ENCODE assay signal across 13 cellular contexts in genomic region chr7:158760936-158761335, GRCh38. TPM values are rescaled to one million over a fixed set of nuclear protein-coding genes. Genes with fewer than 3 reads are reported as not detected.
A peak's percentile ranks its signal among the peaks of the same experiment; 100 is the strongest.
DNase-seq lines count a peak whose midpoint lies in the region; ATAC-seq and TF ChIP-seq lines count a peak whose summit lies in the region.
"Had no signal": no experiment of that assay in that cellular context is flagged by ENCODE, and none has a peak within 500 bp of the region (broad histone marks: within the 10 kb centered on the region; RNA-seq: fewer than 3 reads in every experiment).

No MANE protein-coding gene starts in this region.

- H3K4me3 ChIP-seq in Loucy (ENCODE audit: low read length, poor library complexity, severe bottlenecking) (no peak overlapping the region), cardiac fibroblast (replicated peaks in 1 of 2; ENCODE audit: low read depth in 2 of 2, low read length in 2 of 2) (no peak overlapping the region), neural progenitor cell (no peak overlapping the region)
- H3K4me3 ChIP-seq in effector memory CD4-positive, alpha-beta T cell (ENCODE audit: insufficient read depth, low read depth, low read length, poor library complexity, severe bottlenecking) = no peak overlapping the region
- H3K4me3 ChIP-seq: esophagus squamous epithelium, SJSA1 had no signal

- no peaks in the 10 kb centered on the region for H4K20me1 ChIP-seq in Loucy (ENCODE audit: insufficient read depth, low read length, poor library complexity, severe bottlenecking)
- H4K20me1 ChIP-seq in neural progenitor cell (ENCODE audit: low read depth) = no peaks in the 10 kb centered on the region

- no peaks in the 10 kb centered on the region for H3K4me1 Mint-ChIP-seq in Calu3 (ENCODE audit: low read depth, unreplicated experiment)
- no peaks in the 10 kb centered on the region for H3K4me1 Mint-ChIP-seq in neural progenitor cell
- H3K4me1 Mint-ChIP-seq: activated B cell treated with CpG ODN at 0.5 μM for 24 hours, brain had no signal

- no peaks in the 10 kb centered on the region for H3K9me2 ChIP-seq in Loucy (replicated peaks; ENCODE audit: low read depth, low read length)

- H3F3A ChIP-seq in Loucy (ENCODE audit: low read depth) (no peaks in the 10 kb centered on the region), neural progenitor cell (ENCODE audit: low read depth) (no peaks in the 10 kb centered on the region)

- no peaks in the 10 kb centered on the region for H3K79me2 ChIP-seq in Loucy (ENCODE audit: insufficient read depth, low read length)
- no peaks in the 10 kb centered on the region for H3K79me2 ChIP-seq in neural progenitor cell (ENCODE audit: low read depth)

- H3K4me1 ChIP-seq in Loucy (ENCODE audit: insufficient read depth, low read length, poor library complexity, severe bottlenecking) = no peaks in the 10 kb centered on the region
- H3K4me1 ChIP-seq in neural progenitor cell = no peaks in the 10 kb centered on the region
- no peaks in the 10 kb centered on the region for H3K4me1 ChIP-seq in effector memory CD4-positive, alpha-beta T cell (ENCODE audit: control insufficient read depth, insufficient read depth, low read length, poor library complexity, severe bottlenecking)
- H3K4me1 ChIP-seq: esophagus squamous epithelium, SJSA1 had no signal

- peak; percentile 19 for DNase-seq in Calu3
- no peak for DNase-seq in cardiac fibroblast (ENCODE audit: low read depth in 2 of 2)
- DNase-seq in neural progenitor cell (ENCODE audit: low spot score) = no peak
- no peak for DNase-seq in effector memory CD4-positive, alpha-beta T cell
- no peak for DNase-seq in effector CD8-positive, alpha-beta T cell (lab: John Stamatoyannopoulos, UW)
- DNase-seq: activated B cell treated with CpG ODN at 0.5 μM for 24 hours, esophagus squamous epithelium, NCI-H774 had no signal

- H3K9me3 ChIP-seq in Loucy (ENCODE audit: insufficient read depth, low read depth, low read length) = no peaks in the 10 kb centered on the region
- no peaks in the 10 kb centered on the region for H3K9me3 ChIP-seq in neural progenitor cell (ENCODE audit: low read depth)
- H3K9me3 ChIP-seq in effector memory CD4-positive, alpha-beta T cell (ENCODE audit: control insufficient read depth, low read length) = no peaks in the 10 kb centered on the region
- H3K9me3 ChIP-seq: esophagus squamous epithelium, SJSA1 had no signal

- H3K9me3 Mint-ChIP-seq in Calu3 (ENCODE audit: low read depth, unreplicated experiment) (no peaks in the 10 kb centered on the region), neural progenitor cell (no peaks in the 10 kb centered on the region)
- H3K9me3 Mint-ChIP-seq: activated B cell treated with CpG ODN at 0.5 μM for 24 hours; activated T-helper 2 cell treated with anti-CD3 and anti-CD28 coated beads, Interferon-gamma antibody, Interleukin-2, Interleukin-4, amounts not matched to agents 10 μg/mL and 5 μg/mL and 100 μg/mL, durations not matched to agents 14 hours and 24 hours and 36 hours; brain had no signal

- ATAC-seq in GM21619 (IDR thresholded peaks at IDR 0.05; ENCODE audit: unreplicated experiment) = no peak

- H3K36me3 Mint-ChIP-seq in Calu3 (ENCODE audit: insufficient read depth, unreplicated experiment) (peaks cover 19% of the 10 kb centered on the region), neural progenitor cell (peaks cover 48% of the 10 kb centered on the region)

- no TSS peak for BruUV-seq in Calu3 (replicated peaks; lab: Mats Ljungman, UMichigan)

- H3K36me3 ChIP-seq in Loucy (ENCODE audit: insufficient read depth, low read length) = peaks cover 81% of the 10 kb centered on the region
- no peaks in the 10 kb centered on the region for H3K36me3 ChIP-seq in neural progenitor cell
- H3K36me3 ChIP-seq in effector memory CD4-positive, alpha-beta T cell (ENCODE audit: control insufficient read depth, insufficient read depth, low read length) = peaks cover 57% of the 10 kb centered on the region

- H3K9ac ChIP-seq in Loucy (ENCODE audit: low read depth, low read length, poor library complexity, severe bottlenecking) (no peak overlapping the region), neural progenitor cell (no peak overlapping the region)

- H3K4me2 ChIP-seq in Loucy (ENCODE audit: low read depth, low read length, poor library complexity, severe bottlenecking) (no peak overlapping the region), neural progenitor cell (no peak overlapping the region)

- no peaks in the 10 kb centered on the region for H3K27me3 Mint-ChIP-seq in Calu3 (ENCODE audit: unreplicated experiment)
- H3K27me3 Mint-ChIP-seq in neural progenitor cell (ENCODE audit: insufficient read depth, low read depth) = no peaks in the 10 kb centered on the region
- H3K27me3 Mint-ChIP-seq: activated B cell treated with CpG ODN at 0.5 μM for 24 hours, brain had no signal

- H3K27me3 ChIP-seq in Loucy (ENCODE audit: insufficient read depth, low read length, poor library complexity, severe bottlenecking) (no peaks in the 10 kb centered on the region), neural progenitor cell (no peaks in the 10 kb centered on the region)
- no peaks in the 10 kb centered on the region for H3K27me3 ChIP-seq in effector memory CD4-positive, alpha-beta T cell (replicated peaks; ENCODE audit: control insufficient read depth, insufficient read depth, low read length, poor library complexity, severe bottlenecking)
- H3K27me3 ChIP-seq: esophagus squamous epithelium, SJSA1 had no signal

- intact Hi-C loops in Calu3 (cut with micrococcal nuclease; ENCODE audit: unreplicated experiment) = no loop called here

- CTCF ChIA-PET in Calu3 (lab: Charles Lee) = no interaction called here

- H2AFZ ChIP-seq in Loucy (ENCODE audit: low read length) = no peak overlapping the region
- H2AFZ ChIP-seq in neural progenitor cell (replicated peaks) = no peak overlapping the region

- H3K27ac ChIP-seq in neural progenitor cell = no peak overlapping the region
- no peak overlapping the region for H3K27ac ChIP-seq in effector memory CD4-positive, alpha-beta T cell (ENCODE audit: insufficient read depth, low read length, poor library complexity, severe bottlenecking)
- H3K27ac ChIP-seq: esophagus squamous epithelium, SJSA1 had no signal

- no peak overlapping the region for H3K27ac Mint-ChIP-seq in Calu3 (ENCODE audit: unreplicated experiment)
- H3K27ac Mint-ChIP-seq in neural progenitor cell = no peak overlapping the region
- H3K27ac Mint-ChIP-seq: activated B cell treated with CpG ODN at 0.5 μM for 24 hours, brain had no signal

- TF ChIP-seq CTCF in Calu3 (IDR thresholded peaks at IDR 0.05; ENCODE audit: unreplicated experiment) (no peak), Loucy (conservative IDR thresholded peaks at IDR 0.05; ENCODE audit: low read length) (peak; percentile 52), cardiac fibroblast (IDR thresholded peaks at IDR 0.05; ENCODE audit: low read depth, low read length) (peak; percentile 8), neural progenitor cell (IDR thresholded peaks at IDR 0.05) (peak; percentile 37)

- no peak overlapping the region for H3K4me3 Mint-ChIP-seq in Calu3 (ENCODE audit: low read depth, unreplicated experiment)
- no peak overlapping the region for H3K4me3 Mint-ChIP-seq in neural progenitor cell
- H3K4me3 Mint-ChIP-seq: activated B cell treated with CpG ODN at 0.5 μM for 24 hours, brain had no signal

RNA-seq across cellular contexts. Expression of gene NCAPG2, which starts 56.3 kb away (rescaled TPM):
- total RNA-seq in Calu3 (2022) = 70.1 and 81.7 TPM in 2 replicates
- 74.3 and 89.6 TPM in 2 replicates for total RNA-seq in neural progenitor cell (ENCODE audit: low replicate concordance)
